8 cellular contexts compared by ENCODE assay signal in genomic region chr11:33735166-33735425, GRCh38. TPM values are rescaled to one million over a fixed set of nuclear protein-coding genes. Genes with fewer than 3 reads are reported as not detected.
DNase-seq lines count a peak whose midpoint lies in the region; ATAC-seq and TF ChIP-seq lines count a peak whose summit lies in the region.

No MANE protein-coding gene starts in this region.

- H3K9ac ChIP-seq in mammary epithelial cell (ENCODE audit: insufficient read depth, low read length), result peak overlapping the region; percentile 99

- H3K27me3 ChIP-seq in mammary epithelial cell (ENCODE audit: insufficient read depth, low read length) (no peaks in the 10 kb centered on the region), mononuclear cell (ENCODE audit: insufficient read depth, low read length) (no peaks in the 10 kb centered on the region)

- TF ChIP-seq CTCF in LNCaP clone FGC (IDR thresholded peaks at IDR 0.05; ENCODE audit: control insufficient read depth, extremely low read depth, insufficient read depth) (no peak), mammary epithelial cell (conservative IDR thresholded peaks at IDR 0.05 in 1 of 2, IDR thresholded peaks at IDR 0.05 in 1 of 2; ENCODE audit: extremely low read depth in 1 of 2, insufficient read depth in 1 of 2, low read depth in 1 of 2, low read length in 2 of 2) (no peak)

- H3K4me3 ChIP-seq in LNCaP clone FGC (ENCODE audit: low read depth, low read length) (peak overlapping the region; percentile 79), mammary epithelial cell (replicated peaks in 1 of 3; ENCODE audit: insufficient read depth in 1 of 3, low read depth in 2 of 3, low read length in 3 of 3) (peak overlapping the region; percentile 51 to 86 (median 64)), mononuclear cell (ENCODE audit: low read length) (peak overlapping the region; percentile 68)

- intact Hi-C loops in mammary epithelial cell (cut with micrococcal nuclease), result loop anchor here (5.0 kb wide), 1 partner anchor 103 kb away; no protein-coding TSS in a partner anchor

- ATAC-seq in GM19023 (IDR thresholded peaks at IDR 0.05; ENCODE audit: unreplicated experiment), result peak; percentile 9
- no peak for ATAC-seq in GM18520 (IDR thresholded peaks at IDR 0.05; ENCODE audit: unreplicated experiment)
- no peak for ATAC-seq in HG02588 (IDR thresholded peaks at IDR 0.05; ENCODE audit: unreplicated experiment)

- H3K4me2 ChIP-seq in mammary epithelial cell (ENCODE audit: insufficient read depth, low read depth, low read length), result peak overlapping the region; percentile 90

- H3K4me1 ChIP-seq in mammary epithelial cell (ENCODE audit: insufficient read depth, low read length), result peaks cover 41% of the 10 kb centered on the region
- peaks cover 40% of the 10 kb centered on the region for H3K4me1 ChIP-seq in mononuclear cell (ENCODE audit: insufficient read depth, low read length)

- WGBS in mammary epithelial cell (ENCODE audit: low coverage, missing lambda C conversion rate), result 0% methylated on average over 8 of the region's 8 CpGs

- H3K79me2 ChIP-seq in mammary epithelial cell (ENCODE audit: insufficient read depth, low read length), result peaks cover 64% of the 10 kb centered on the region

- CTCF ChIA-PET in mammary epithelial cell (lab: Charles Lee; ENCODE audit: low non-redundant PET), result no interaction called here

- in situ Hi-C loops in mammary epithelial cell (cut with MboI; ENCODE audit: low sequenced_read_pairs in 2 of 2), result no loop called here

- peaks cover 5% of the 10 kb centered on the region for H4K20me1 ChIP-seq in mammary epithelial cell (ENCODE audit: insufficient read depth, low read length)

- no peaks in the 10 kb centered on the region for H3K9me3 ChIP-seq in mammary epithelial cell (replicated peaks; ENCODE audit: insufficient read depth, low read length)
- no peaks in the 10 kb centered on the region for H3K9me3 ChIP-seq in mononuclear cell (ENCODE audit: low read depth, low read length)

- H3K36me3 ChIP-seq in mammary epithelial cell (ENCODE audit: insufficient read depth, low read length), result peaks cover 14% of the 10 kb centered on the region

- no peak for DNase-seq in LNCaP clone FGC (ENCODE audit: low read depth)
- no peak for DNase-seq in mammary epithelial cell
- no peak for DNase-seq in NCI-H1930 (lab: John Stamatoyannopoulos, UW)
- no peak for DNase-seq in hippocampal formation (lab: John Stamatoyannopoulos, UW)

- TSS peak; percentile 41 for BruUV-seq in mammary epithelial cell (replicated peaks; lab: Mats Ljungman, UMichigan)

- H2AFZ ChIP-seq in mammary epithelial cell (ENCODE audit: low read depth, low read length), result no peak overlapping the region

- dilution Hi-C loops in mammary epithelial cell (cut with HindIII; ENCODE audit: low sequenced_read_pairs), result loop anchor here (5.0 kb wide), 1 partner anchor 33 kb away; the partner anchor contains the start of gene C11orf91

- H3K27ac ChIP-seq in mammary epithelial cell (ENCODE audit: insufficient read depth, low read depth, low read length), result peak overlapping the region; percentile 97

RNA-seq across cellular contexts. Expression of gene CD59, which starts 1.1 kb away (rescaled TPM):
- total RNA-seq in mammary epithelial cell, result 1,000 to 10,000 TPM; 1,038 to 1,326 TPM
- polyA plus RNA-seq in mammary epithelial cell, result 1,397 TPM
- 796 TPM for polyA minus RNA-seq in mammary epithelial cell
- total RNA-seq in mononuclear cell, result 14.9 TPM

RNA-seq across cellular contexts. Expression of gene C11orf91, which starts 34.5 kb away (rescaled TPM):
- 1 to 10 TPM in 1 of 2 donors, not detected in 1; 7.6 TPM for total RNA-seq in mammary epithelial cell
- 0.08 TPM for polyA plus RNA-seq in mammary epithelial cell
- polyA minus RNA-seq in mammary epithelial cell, result not detected
- total RNA-seq in mononuclear cell, result not detected

RNA-seq across cellular contexts. Expression of gene FBXO3, which starts 39.2 kb away (rescaled TPM):
- 10 to 100 TPM; 27.6 to 44.8 TPM for total RNA-seq in mammary epithelial cell
- 33.0 TPM for polyA plus RNA-seq in mammary epithelial cell
- polyA minus RNA-seq in mammary epithelial cell, result 44.2 TPM
- 93.9 TPM for total RNA-seq in mononuclear cell

Comparison
In these comparisons a context has a peak if more than half of its experiments do, and no peak if none do; other contexts are left out.
1. RNA of gene CD59, which starts 1.1 kb away (total RNA-seq): 1,038 to 1,326 TPM in mammary epithelial cell; 14.9 TPM in mononuclear cell (single experiment); every median in the first group is over 10 times any median in the second.
2. Peak in every context shown above with its lines, with median percentiles within 50 percentile points of each other: H3K4me3 ChIP-seq.